ENCODE assay signal across 8 cellular contexts in genomic region chr1:193183019-193183643, GRCh38. TPM values are rescaled to one million over a fixed set of nuclear protein-coding genes. Genes with fewer than 3 reads are reported as not detected.
A peak's percentile ranks its signal among the peaks of the same experiment; 100 is the strongest.
DNase-seq lines count a peak whose midpoint lies in the region; ATAC-seq and TF ChIP-seq lines count a peak whose summit lies in the region.

No MANE protein-coding gene starts in this region.

- ATAC-seq in naive thymus-derived CD4-positive, alpha-beta T cell = peak; percentile 85

- H3K4me1 ChIP-seq in endodermal cell (ENCODE audit: control insufficient read depth, insufficient read depth, low read length) = peaks cover 3% of the 10 kb centered on the region
- peaks cover 0 to 8% of the 10 kb centered on the region in 2 donors for H3K4me1 ChIP-seq in naive thymus-derived CD4-positive, alpha-beta T cell (ENCODE audit: control insufficient read depth in 2 of 2, insufficient read depth in 2 of 2, low read length in 2 of 2)

- peak; percentile 89 for TF ChIP-seq CTCF in endodermal cell (conservative IDR thresholded peaks at IDR 0.05)

- no peak overlapping the region for H3K27ac ChIP-seq in endodermal cell (ENCODE audit: low read depth, low read length)
- H3K27ac ChIP-seq in naive thymus-derived CD4-positive, alpha-beta T cell (ENCODE audit: low read depth, low read length) = no peak overlapping the region

- no peak overlapping the region for H3K9ac ChIP-seq in endodermal cell (ENCODE audit: extremely low read depth, low read length, poor library complexity, severe bottlenecking)

- no peaks in the 10 kb centered on the region for H3K27me3 ChIP-seq in endodermal cell (ENCODE audit: control insufficient read depth, insufficient read depth, low read length, poor library complexity, severe bottlenecking)
- no peaks in the 10 kb centered on the region for H3K27me3 ChIP-seq in naive thymus-derived CD4-positive, alpha-beta T cell (ENCODE audit: control insufficient read depth in 2 of 2, insufficient read depth in 2 of 2, low read length in 2 of 2)

- no peaks in the 10 kb centered on the region for H3K9me3 ChIP-seq in endodermal cell (ENCODE audit: control insufficient read depth, low read length)
- H3K9me3 ChIP-seq in naive thymus-derived CD4-positive, alpha-beta T cell (ENCODE audit: control insufficient read depth in 2 of 3, low read length in 3 of 3) = no peaks in the 10 kb centered on the region

- H3K4me3 Mint-ChIP-seq in endodermal cell = no peak overlapping the region
- H3K4me3 Mint-ChIP-seq in naive thymus-derived CD4-positive, alpha-beta T cell = no peak overlapping the region

- peak; percentile 55 for DNase-seq in DMS79 treated with DMSO at 0.1 percent for 48 hours (lab: John Stamatoyannopoulos, UW)
- DNase-seq in DMS79 (lab: John Stamatoyannopoulos, UW) = no peak
- peak; percentile 38 for DNase-seq in H4 (ENCODE audit: low spot score)
- peak; percentile 48 for DNase-seq in M059J (ENCODE audit: low read depth)
- DNase-seq in RKO (ENCODE audit: low spot score) = peak; percentile 64
- DNase-seq in endodermal cell = no peak
- peak in 7 of 9 donors; percentile 21 to 62 (median 56) for DNase-seq in naive thymus-derived CD4-positive, alpha-beta T cell
- no peak for DNase-seq in activated CD8-positive, alpha-beta memory T cell treated with anti-CD3 and anti-CD28 coated beads, Interleukin-2, amount 50 U/mL, for 48 hours

- WGBS in endodermal cell (ENCODE audit: insufficient coverage in 1 of 2, insufficient read length in 1 of 2), 2 experiments = 0 to 3% methylated on average over 1 to 2 of the region's 2 CpGs

- H3K36me3 ChIP-seq in endodermal cell (ENCODE audit: control insufficient read depth, insufficient read depth, low read length) = no peaks in the 10 kb centered on the region
- no peaks in the 10 kb centered on the region for H3K36me3 ChIP-seq in naive thymus-derived CD4-positive, alpha-beta T cell (ENCODE audit: control insufficient read depth in 2 of 3, insufficient read depth in 3 of 3, low read length in 3 of 3)

- peaks cover 20% of the 10 kb centered on the region for H3K4me1 Mint-ChIP-seq in endodermal cell
- H3K4me1 Mint-ChIP-seq in naive thymus-derived CD4-positive, alpha-beta T cell = peaks cover 24 to 77% (median 58%) of the 10 kb centered on the region in 7 donors

- no peaks in the 10 kb centered on the region for H3K27me3 Mint-ChIP-seq in endodermal cell (ENCODE audit: insufficient read depth)
- H3K27me3 Mint-ChIP-seq in naive thymus-derived CD4-positive, alpha-beta T cell = no peaks in the 10 kb centered on the region

- H3K9me3 Mint-ChIP-seq in endodermal cell = no peaks in the 10 kb centered on the region
- H3K9me3 Mint-ChIP-seq in naive thymus-derived CD4-positive, alpha-beta T cell = no peaks in the 10 kb centered on the region

- no peaks in the 10 kb centered on the region for H3K36me3 Mint-ChIP-seq in endodermal cell (ENCODE audit: low read depth)
- peaks cover 0 to 9% (median 0%) of the 10 kb centered on the region in 5 donors for H3K36me3 Mint-ChIP-seq in naive thymus-derived CD4-positive, alpha-beta T cell

- POLR2A ChIA-PET in naive thymus-derived CD4-positive, alpha-beta T cell (lab: Charles Lee) = interaction anchor here (0.6 kb wide), 1 partner anchor 60 kb away, joined by 3 read pairs; no protein-coding TSS in a partner anchor

- no peak overlapping the region for H3K27ac Mint-ChIP-seq in endodermal cell
- H3K27ac Mint-ChIP-seq in naive thymus-derived CD4-positive, alpha-beta T cell = no peak overlapping the region

- intact Hi-C loops in naive thymus-derived CD4-positive, alpha-beta T cell (cut with micrococcal nuclease) = loop anchor here (1.0 to 10.0 kb wide), 8 partner anchors 155 to 1282 kb away; no protein-coding TSS in a partner anchor

- H3K4me3 ChIP-seq in endodermal cell (ENCODE audit: low read length) = no peak overlapping the region
- H3K4me3 ChIP-seq in naive thymus-derived CD4-positive, alpha-beta T cell (ENCODE audit: low read length) = no peak overlapping the region

- CTCF ChIA-PET in naive thymus-derived CD4-positive, alpha-beta T cell (lab: Charles Lee) = interaction anchor here (0.6 to 2.0 kb wide), 8 partner anchors 27 to 1415 kb away, joined by 3 to 12 read pairs (median 4); no protein-coding TSS in a partner anchor

RNA-seq across cellular contexts. Expression of gene B3GALT2, which starts 3.3 kb away (rescaled TPM):
- total RNA-seq in H4 (2014; rRNA removed; shearing (Covaris generic)) = 0.99 and 2.3 TPM in 2 replicates
- total RNA-seq in M059J (2014; rRNA removed; shearing (Covaris generic)) = 0.10 TPM in 1 of 2 replicates, not detected in the other
- total RNA-seq in endodermal cell = not detected
- polyA plus RNA-seq in endodermal cell (2013, experiment 1 of 2) = 1.8 TPM
- polyA plus RNA-seq in endodermal cell (2013, experiment 2 of 2) = 2.2 TPM
- total RNA-seq in naive thymus-derived CD4-positive, alpha-beta T cell = 1 to 10 TPM in 1 of 5 experiments, under 1 TPM in 3, not detected in 1; 0.27 to 3.2 (median 0.59) TPM
- polyA plus RNA-seq in naive thymus-derived CD4-positive, alpha-beta T cell = under 1 TPM; 0.07 to 0.10 TPM

Comparison
In these comparisons a context has a peak if more than half of its experiments do, and no peak if none do; other contexts are left out.
1. DNase-seq: peak in DMS79 treated with DMSO at 0.1 percent for 48 hours (single experiment), H4 (single experiment), M059J (single experiment), RKO (single experiment) and naive thymus-derived CD4-positive, alpha-beta T cell (7 of 9); none in DMS79 (single experiment), endodermal cell (single experiment) and activated CD8-positive, alpha-beta memory T cell treated with anti-CD3 and anti-CD28 coated beads, Interleukin-2, amount 50 U/mL, for 48 hours (single experiment).